In genomic region chr18:7000484-7001096, GRCh38 we compare ENCODE assay signal across 9 cellular contexts.
DNase-seq lines count a peak whose midpoint lies in the region; ATAC-seq, FAIRE-seq and TF ChIP-seq lines count a peak whose summit lies in the region.
"Had no signal": no experiment of that assay in that cellular context is flagged by ENCODE, and none has a peak within 500 bp of the region (broad histone marks: within the 10 kb centered on the region; RNA-seq: fewer than 3 reads in every experiment).

No MANE protein-coding gene starts in this region.

- TF ChIP-seq POLR2A in GM12878 (IDR thresholded peaks at IDR 0.05; ENCODE audit: low read depth, low read length): no peak

- no peak for FAIRE-seq in GM12878 (lab: Jason Lieb, UNC)

- no peak for TF ChIP-seq RAD21 in GM12878 (IDR thresholded peaks at IDR 0.05; ENCODE audit: insufficient read depth, low read depth, low read length)

- H4K20me1 ChIP-seq in MM.1S (ENCODE audit: insufficient read depth, low read length) (no peaks in the 10 kb centered on the region), GM12878 (ENCODE audit: control insufficient read depth, insufficient read depth) (no peaks in the 10 kb centered on the region)

- CTCF ChIA-PET in Calu3 (lab: Charles Lee) (interaction anchor here (0.6 to 2.1 kb wide), 4 partner anchors 14 to 101 kb away, joined by 3 to 14 read pairs (median 4); no protein-coding TSS in a partner anchor), GM12878 (lab: Yijun Ruan, JAX) (no interaction called here)

- no peak overlapping the region for H3K9ac ChIP-seq in MM.1S (ENCODE audit: low read length)
- H3K9ac ChIP-seq in GM12878 (ENCODE audit: control insufficient read depth, insufficient read depth, low read length): no peak overlapping the region

- H3K27ac ChIP-seq in MM.1S (ENCODE audit: low read length) (no peak overlapping the region), GM12878 (ENCODE audit: control insufficient read depth, insufficient read depth) (no peak overlapping the region)

- H3K9me3 ChIP-seq in MM.1S (replicated peaks; ENCODE audit: insufficient read depth, low read length) (no peaks in the 10 kb centered on the region), GM12878 (replicated peaks; ENCODE audit: control insufficient read depth, insufficient read depth, low read length) (no peaks in the 10 kb centered on the region)

- peaks cover 57% of the 10 kb centered on the region for H3K27me3 Mint-ChIP-seq in Calu3 (ENCODE audit: unreplicated experiment)

- H3K4me3 ChIP-seq in MM.1S (ENCODE audit: low read length): no peak overlapping the region
- H3K4me3 ChIP-seq in GM12878: no peak overlapping the region

- no peaks in the 10 kb centered on the region for H3K4me1 ChIP-seq in MM.1S (ENCODE audit: low read length)
- no peaks in the 10 kb centered on the region for H3K4me1 ChIP-seq in GM12878 (ENCODE audit: control insufficient read depth, insufficient read depth, low read length)

- no peaks in the 10 kb centered on the region for H3F3A ChIP-seq in MM.1S (ENCODE audit: insufficient read depth, low read length)

- H2AFZ ChIP-seq in MM.1S (ENCODE audit: low read length) (no peak overlapping the region), GM12878 (ENCODE audit: control insufficient read depth, low read depth, low read length) (no peak overlapping the region)

- H3K4me1 Mint-ChIP-seq in Calu3 (ENCODE audit: low read depth, unreplicated experiment): peaks cover 9% of the 10 kb centered on the region

- H3K36me3 ChIP-seq in MM.1S (replicated peaks; ENCODE audit: insufficient read depth, low read length) (no peaks in the 10 kb centered on the region), GM12878 (ENCODE audit: control insufficient read depth in 2 of 2, insufficient read depth in 2 of 2, low read length in 1 of 2) (no peaks in the 10 kb centered on the region)

- intact Hi-C loops in Calu3 (cut with micrococcal nuclease; ENCODE audit: unreplicated experiment): loop anchor here (1.0 kb wide), 1 partner anchor 80 kb away; no protein-coding TSS in a partner anchor
- intact Hi-C loops in GM12878 (cut with micrococcal nuclease; ENCODE audit: unreplicated experiment): no loop called here

- H3K4me2 ChIP-seq in MM.1S (ENCODE audit: low read depth, low read length): peak overlapping the region; percentile 37; the same call in 1 of the 2 replicates
- no peak overlapping the region for H3K4me2 ChIP-seq in GM12878 (ENCODE audit: control insufficient read depth, insufficient read depth)

- in situ Hi-C loops in GM12878 (cut with MboI): no loop called here

- SMC1A ChIA-PET in GM12878 (lab: Charles Lee; ENCODE audit: uncharacterized antibody, unreplicated experiment): no interaction called here

- H3K9me2 ChIP-seq in MM.1S (replicated peaks; ENCODE audit: insufficient read depth, low read length): no peaks in the 10 kb centered on the region

- peak; percentile 18 for TF ChIP-seq CTCF in Calu3 (IDR thresholded peaks at IDR 0.05; ENCODE audit: unreplicated experiment)
- peak; percentile 62 for TF ChIP-seq CTCF in MM.1S (IDR thresholded peaks at IDR 0.05; ENCODE audit: low read length)
- peak in 2 of 3 experiments; percentile 11 to 29; a peak in 3 of 6 replicates for TF ChIP-seq CTCF in GM12878 (IDR thresholded peaks at IDR 0.05 in 2 of 3, conservative IDR thresholded peaks at IDR 0.05 in 1 of 3; ENCODE audit: control insufficient read depth in 2 of 3, extremely low read depth in 1 of 3, insufficient read depth in 1 of 3, low read depth in 3 of 3, low read length in 3 of 3)

- ATAC-seq in GM12878 (no peak), GM19455 (IDR thresholded peaks at IDR 0.05; ENCODE audit: unreplicated experiment) (no peak), GM19395 (IDR thresholded peaks at IDR 0.05; ENCODE audit: unreplicated experiment) (no peak), HG03432 (IDR thresholded peaks at IDR 0.05; ENCODE audit: unreplicated experiment) (no peak), HG02588 (IDR thresholded peaks at IDR 0.05; ENCODE audit: unreplicated experiment) (no peak)

- no peaks in the 10 kb centered on the region for H3K36me3 Mint-ChIP-seq in Calu3 (ENCODE audit: insufficient read depth, unreplicated experiment)

- H3K27me3 ChIP-seq in MM.1S (replicated peaks; ENCODE audit: insufficient read depth, low read length): no peaks in the 10 kb centered on the region
- H3K27me3 ChIP-seq in GM12878 (replicated peaks in 1 of 2; ENCODE audit: control insufficient read depth in 2 of 2, insufficient read depth in 2 of 2, low read length in 1 of 2): no peaks in the 10 kb centered on the region; a peak in 1 of 4 replicates

- DNase-seq in Calu3: no peak
- DNase-seq in MM.1S: peak; percentile 36
- no peak for DNase-seq in GM12878 (ENCODE audit: low read depth, low spot score)
- DNase-seq in medulla oblongata (ENCODE audit: extremely low spot score): peak; percentile 61
- DNase-seq: activated CD4-positive, CD25-positive, alpha-beta regulatory T cell treated with anti-CD3 and anti-CD28 coated beads, Interleukin-2, amount 50 U/mL, for 72 hours had no signal

- TF ChIP-seq EP300 in GM12878 (IDR thresholded peaks at IDR 0.05; ENCODE audit: borderline replicate concordance in 1 of 2, control insufficient read depth in 1 of 2, low read depth in 2 of 2, low read length in 2 of 2): no peak

- WGBS in GM12878 (ENCODE audit: insufficient coverage, insufficient replicate concordance, low lambda C conversion rate, missing lambda C conversion rate): 6% methylated on average over 9 of the region's 9 CpGs

- H3K79me2 ChIP-seq in MM.1S (ENCODE audit: low read length) (no peaks in the 10 kb centered on the region), GM12878 (ENCODE audit: control insufficient read depth, insufficient read depth, low read length) (no peaks in the 10 kb centered on the region)

- POLR2A ChIA-PET in GM12878 (lab: Charles Lee): no interaction called here

- H3K27ac Mint-ChIP-seq in Calu3 (ENCODE audit: unreplicated experiment): no peak overlapping the region

- BruUV-seq in Calu3 (replicated peaks; lab: Mats Ljungman, UMichigan) (no TSS peak), GM12878 (replicated peaks; lab: Mats Ljungman, UMichigan) (no TSS peak)

- RAD21 ChIA-PET in GM12878 (lab: Charles Lee; ENCODE audit: unreplicated experiment): no interaction called here

- H3K9me3 Mint-ChIP-seq in Calu3 (ENCODE audit: low read depth, unreplicated experiment): no peaks in the 10 kb centered on the region

- H3K4me3 Mint-ChIP-seq in Calu3 (ENCODE audit: low read depth, unreplicated experiment): no peak overlapping the region

TF ChIP-seq in GM12878, 131 proteins besides CTCF, POLR2A, EP300 and RAD21:
- peak; percentile 17; the same call in 1 of the 2 replicates for TF ChIP-seq SMC3 (IDR thresholded peaks at IDR 0.05; ENCODE audit: borderline replicate concordance, low read length)
- no peak for TF ChIP-seq GATAD2B (conservative IDR thresholded peaks at IDR 0.05; ENCODE audit: low read depth)
- TF ChIP-seq ZBTB11 (CRISPR knock-in tag; IDR thresholded peaks at IDR 0.05): no peak

Comparison
In these comparisons a context has a peak if more than half of its experiments do, and no peak if none do; other contexts are left out.
1. DNase-seq: peak in MM.1S (single experiment) and medulla oblongata (single experiment); none in Calu3 (single experiment) and GM12878 (single experiment).
2. Peak in every context shown above with its lines, with median percentiles within 50 percentile points of each other: CTCF ChIP-seq.